Comparison of ENCODE assay signal across 8 cellular contexts in genomic region chrX:134806707-134807038, GRCh38. TPM values are rescaled to one million over a fixed set of nuclear protein-coding genes. Genes with fewer than 3 reads are reported as not detected.
DNase-seq lines count a peak whose midpoint lies in the region; ATAC-seq and TF ChIP-seq lines count a peak whose summit lies in the region.

No MANE protein-coding gene starts in this region.

- H3K27me3 Mint-ChIP-seq in neural progenitor cell (ENCODE audit: insufficient read depth, low read depth) = peaks cover 3% of the 10 kb centered on the region

- H3K9me3 Mint-ChIP-seq in neural progenitor cell = no peaks in the 10 kb centered on the region

- peak overlapping the region; percentile 36 for H2AFZ ChIP-seq in neural progenitor cell (replicated peaks)

- peaks cover 4% of the 10 kb centered on the region for H3K36me3 Mint-ChIP-seq in neural progenitor cell

- H3K4me2 ChIP-seq in neural progenitor cell = peak overlapping the region; percentile 80

- no peaks in the 10 kb centered on the region for H3K9me3 ChIP-seq in effector memory CD4-positive, alpha-beta T cell (ENCODE audit: control insufficient read depth, low read length)
- no peaks in the 10 kb centered on the region for H3K9me3 ChIP-seq in neural progenitor cell (ENCODE audit: low read depth)

- no peaks in the 10 kb centered on the region for H3K27me3 ChIP-seq in effector memory CD4-positive, alpha-beta T cell (replicated peaks; ENCODE audit: control insufficient read depth, insufficient read depth, low read length, poor library complexity, severe bottlenecking)
- no peaks in the 10 kb centered on the region for H3K27me3 ChIP-seq in neural progenitor cell

- H3K36me3 ChIP-seq in effector memory CD4-positive, alpha-beta T cell (ENCODE audit: control insufficient read depth, insufficient read depth, low read length) = no peaks in the 10 kb centered on the region
- H3K36me3 ChIP-seq in neural progenitor cell = no peaks in the 10 kb centered on the region

- no peaks in the 10 kb centered on the region for H3K79me2 ChIP-seq in neural progenitor cell (ENCODE audit: low read depth)

- H3K27ac Mint-ChIP-seq in neural progenitor cell = no peak overlapping the region

- no peak for TF ChIP-seq CTCF in C4-2B (conservative IDR thresholded peaks at IDR 0.05)
- no peak for TF ChIP-seq CTCF in LNCaP clone FGC (IDR thresholded peaks at IDR 0.05; ENCODE audit: control insufficient read depth, extremely low read depth, insufficient read depth)
- TF ChIP-seq CTCF in neural progenitor cell (IDR thresholded peaks at IDR 0.05) = no peak

- no peaks in the 10 kb centered on the region for H4K20me1 ChIP-seq in neural progenitor cell (ENCODE audit: low read depth)

- H3K9ac ChIP-seq in neural progenitor cell = no peak overlapping the region

- peaks cover 37% of the 10 kb centered on the region for H3K4me1 Mint-ChIP-seq in neural progenitor cell

- peaks cover 4% of the 10 kb centered on the region for H3K4me1 ChIP-seq in effector memory CD4-positive, alpha-beta T cell (ENCODE audit: control insufficient read depth, insufficient read depth, low read length, poor library complexity, severe bottlenecking)
- H3K4me1 ChIP-seq in neural progenitor cell = peaks cover 15% of the 10 kb centered on the region

- ATAC-seq in HG03108 (IDR thresholded peaks at IDR 0.05; ENCODE audit: unreplicated experiment) (no peak), GM21381 (IDR thresholded peaks at IDR 0.05; ENCODE audit: unreplicated experiment) (no peak), GM18873 (IDR thresholded peaks at IDR 0.05; ENCODE audit: low FRiP score, unreplicated experiment) (no peak)

- peak overlapping the region; percentile 88 for H3K4me3 Mint-ChIP-seq in neural progenitor cell

- no peak for DNase-seq in LNCaP clone FGC (ENCODE audit: low read depth)
- no peak for DNase-seq in effector memory CD4-positive, alpha-beta T cell
- no peak for DNase-seq in neural progenitor cell (ENCODE audit: low spot score)
- DNase-seq in NCI-H146 (lab: John Stamatoyannopoulos, UW) = no peak

- H3K4me3 ChIP-seq in LNCaP clone FGC (ENCODE audit: low read depth, low read length) (peak overlapping the region; percentile 67), neural progenitor cell (peak overlapping the region; percentile 71)
- H3K4me3 ChIP-seq in effector memory CD4-positive, alpha-beta T cell (ENCODE audit: insufficient read depth, low read depth, low read length, poor library complexity, severe bottlenecking) = peak overlapping the region; percentile 60

- peaks cover 3% of the 10 kb centered on the region for H3F3A ChIP-seq in neural progenitor cell (ENCODE audit: low read depth)

- H3K27ac ChIP-seq in C4-2B (peak overlapping the region; percentile 56), neural progenitor cell (no peak overlapping the region)
- peak overlapping the region; percentile 87 for H3K27ac ChIP-seq in effector memory CD4-positive, alpha-beta T cell (ENCODE audit: insufficient read depth, low read length, poor library complexity, severe bottlenecking)

RNA-seq across cellular contexts. Expression of gene PABIR2, which starts 9.7 kb away (rescaled TPM):
- total RNA-seq in neural progenitor cell (ENCODE audit: low replicate concordance) = 33.1 and 54.5 TPM in 2 replicates
